21 cellular contexts compared by ENCODE assay signal in genomic region chr11:62241095-62241494, GRCh38. TPM values are rescaled to one million over a fixed set of nuclear protein-coding genes. Genes with fewer than 3 reads are reported as not detected.
DNase-seq lines count a peak whose midpoint lies in the region; ATAC-seq and TF ChIP-seq lines count a peak whose summit lies in the region.
"Had no signal": no experiment of that assay in that cellular context is flagged by ENCODE, and none has a peak within 500 bp of the region (broad histone marks: within the 10 kb centered on the region; RNA-seq: fewer than 3 reads in every experiment).

No MANE protein-coding gene starts in this region.

- TF ChIP-seq POLR2A in gastrocnemius medialis (IDR thresholded peaks at IDR 0.05): no peak

- no peaks in the 10 kb centered on the region for H3K36me3 ChIP-seq in gastrocnemius medialis
- H3K36me3 ChIP-seq: BLaER1 treated with 17β-estradiol and CSF1 and Interleukin-3, amounts not matched to agents 10 nM and 100 nM had no signal

- no peak for TF ChIP-seq CTCF in gastrocnemius medialis (IDR thresholded peaks at IDR 0.05 in 4 of 5, conservative IDR thresholded peaks at IDR 0.05 in 1 of 5)

- in situ Hi-C loops in gastrocnemius medialis (cut with MboI; ENCODE audit: low sequenced_read_pairs in 4 of 4): no loop called here

- DNase-seq in NCI-H345 (lab: John Stamatoyannopoulos, UW) (peak; percentile 54), NCI-H345 treated with DMSO at 0.1 percent for 48 hours (lab: John Stamatoyannopoulos, UW; ENCODE audit: unreplicated experiment) (no peak), NCI-H146 (lab: John Stamatoyannopoulos, UW) (peak; percentile 76), NCI-H69 (lab: John Stamatoyannopoulos, UW) (peak; percentile 89), gastrocnemius medialis (no peak), NCI-H2196 treated with DMSO at 0.1 percent for 48 hours (lab: John Stamatoyannopoulos, UW; ENCODE audit: unreplicated experiment) (no peak), HuH-7 (ENCODE audit: low spot score) (no peak)
- DNase-seq: CD8-positive, alpha-beta T cell; DMS 273 treated with DMSO at 0.1 percent for 48 hours; GDM1; GM23248; HCEC 1CT; IMR-90; KBM-7 had no signal

- intact Hi-C loops in gastrocnemius medialis (cut with DNase I; ENCODE audit: low total_unique reads): no loop called here

- no peaks in the 10 kb centered on the region for H3K9me3 ChIP-seq in gastrocnemius medialis
- H3K9me3 ChIP-seq: BLaER1 treated with 17β-estradiol and CSF1 and Interleukin-3, amounts not matched to agents 10 nM and 100 nM had no signal

- H3K4me1 ChIP-seq in gastrocnemius medialis: peaks cover 0 to 4% of the 10 kb centered on the region in 2 donors
- H3K4me1 ChIP-seq: BLaER1 treated with 17β-estradiol and CSF1 and Interleukin-3, amounts not matched to agents 10 nM and 100 nM had no signal

- peaks cover 0 to 5% (median 0%) of the 10 kb centered on the region in 3 donors for H3K27me3 ChIP-seq in gastrocnemius medialis
- H3K27me3 ChIP-seq: BLaER1 treated with 17β-estradiol and CSF1 and Interleukin-3, amounts not matched to agents 10 nM and 100 nM had no signal

- peak overlapping the region in 3 of 4 donors; percentile 63 to 81 (median 76) for H3K27ac ChIP-seq in gastrocnemius medialis
- H3K27ac ChIP-seq: BLaER1 treated with 17β-estradiol and CSF1 and Interleukin-3, amounts not matched to agents 10 nM and 100 nM; GM23248; HL-60 had no signal

- no peak overlapping the region for H3K4me3 ChIP-seq in gastrocnemius medialis
- H3K4me3 ChIP-seq: BLaER1 treated with 17β-estradiol and CSF1 and Interleukin-3, amounts not matched to agents 10 nM and 100 nM; GM23248 had no signal

- ATAC-seq in gastrocnemius medialis (no peak), GM18861 (IDR thresholded peaks at IDR 0.05; ENCODE audit: unreplicated experiment) (no peak)
- ATAC-seq: CD8-positive, alpha-beta T cell had no signal

RNA-seq across cellular contexts. Expression of gene SCGB1D2, which starts 0.9 kb away (rescaled TPM):
- 1 to 10 TPM in 2 of 4 donors, not detected in 2; 2.2 to 3.0 TPM for total RNA-seq in gastrocnemius medialis
- total RNA-seq: A172; B cell; CD8-positive, alpha-beta T cell; Daoy; GM23248; HT1080; IMR-90 had no signal

RNA-seq across cellular contexts. Expression of gene SCGB2A2, which starts 28.9 kb away (rescaled TPM):
- not detected for total RNA-seq in gastrocnemius medialis
- total RNA-seq: A172; B cell; CD8-positive, alpha-beta T cell; Daoy; GM23248; HT1080; IMR-90 had no signal

RNA-seq across cellular contexts. Expression of gene SCGB2A1, which starts 32.6 kb away (rescaled TPM):
- total RNA-seq in gastrocnemius medialis: not detected
- total RNA-seq: A172; B cell; CD8-positive, alpha-beta T cell; Daoy; GM23248; HT1080; IMR-90 had no signal

RNA-seq across cellular contexts. Expression of gene SCGB1D1, which starts 51.1 kb away (rescaled TPM):
- total RNA-seq in gastrocnemius medialis: not detected
- total RNA-seq: A172; B cell; CD8-positive, alpha-beta T cell; Daoy; GM23248; HT1080; IMR-90 had no signal

RNA-seq across cellular contexts. Expression of gene SCGB1D4, which starts 57.8 kb away (rescaled TPM):
- not detected for total RNA-seq in gastrocnemius medialis
- total RNA-seq: A172; B cell; CD8-positive, alpha-beta T cell; Daoy; GM23248; HT1080; IMR-90 had no signal

Comparison
In these comparisons a context has a peak if more than half of its experiments do, and no peak if none do; other contexts are left out.
1. DNase-seq: peak in NCI-H345 (single experiment), NCI-H146 (single experiment) and NCI-H69 (single experiment); none in NCI-H345 treated with DMSO at 0.1 percent for 48 hours (single experiment), gastrocnemius medialis (0 of 2), NCI-H2196 treated with DMSO at 0.1 percent for 48 hours (single experiment) and HuH-7 (single experiment).